Comparison of ENCODE assay signal across 7 cellular contexts in genomic region chr4:94954273-94954672, GRCh38.
"Had no signal": no experiment of that assay in that cellular context is flagged by ENCODE, and none has a peak within 500 bp of the region (broad histone marks: within the 10 kb centered on the region; RNA-seq: fewer than 3 reads in every experiment).

No MANE protein-coding gene starts in this region.

- ATAC-seq: HCT116 had no signal

- H3K4me3 ChIP-seq: HAP-1 had no signal

- H3K9ac ChIP-seq: KMS-11 had no signal

- DNase-seq: GOT3, H7, Karpas-422, KBM-7 had no signal

- H3K9me3 ChIP-seq: HAP-1 had no signal

- H3K27ac ChIP-seq: KMS-11 had no signal

- H3K36me3 ChIP-seq: HAP-1 had no signal

- H3K4me2 ChIP-seq: KMS-11 had no signal
